In genomic region chr1:22636369-22636768, GRCh38 we compare ENCODE assay signal across 15 cellular contexts. TPM values are rescaled to one million over a fixed set of nuclear protein-coding genes. Genes with fewer than 3 reads are reported as not detected.
A peak's percentile ranks its signal among the peaks of the same experiment; 100 is the strongest.
DNase-seq lines count a peak whose midpoint lies in the region; ATAC-seq, FAIRE-seq and TF ChIP-seq lines count a peak whose summit lies in the region.
"Had no signal": no experiment of that assay in that cellular context is flagged by ENCODE, and none has a peak within 500 bp of the region (broad histone marks: within the 10 kb centered on the region; RNA-seq: fewer than 3 reads in every experiment).

Gene C1QA (plus strand): TSS chr1:22636628. CDS start chr1:22637617, 989 bp downstream.

- H4K20me1 ChIP-seq in HepG2 (ENCODE audit: insufficient read depth, low read length), result no peaks in the 10 kb centered on the region

- no peaks in the 10 kb centered on the region for H3K79me2 ChIP-seq in HepG2 (ENCODE audit: insufficient read depth, low read length)

- DNase-seq in HepG2 (ENCODE audit: low spot score), result no peak
- peak in 35 of 51 donors; percentile 2 to 53 (median 22) for DNase-seq in hypothalamus (lab: John Stamatoyannopoulos, UW)
- no peak for DNase-seq in prostate gland (ENCODE audit: low spot score)
- DNase-seq in activated effector memory CD4-positive, alpha-beta T cell treated with Interleukin-2 at 50 U/mL for 16 hours, result no peak
- no peak for DNase-seq in LoVo (ENCODE audit: low spot score)
- DNase-seq in NCI-H345 treated with DMSO at 0.1 percent for 48 hours (lab: John Stamatoyannopoulos, UW; ENCODE audit: unreplicated experiment), result no peak
- DNase-seq in NAMALWA (ENCODE audit: low spot score), result no peak
- DNase-seq: activated CD8-positive, alpha-beta memory T cell treated with anti-CD3 and anti-CD28 coated beads, Interleukin-2, amount 10 ng/mL, durations not matched to agents 7 days and 5 days; amniotic stem cell had no signal

- no peak within 1 kb of the TSS for H3K27ac ChIP-seq in liver (ENCODE audit: low read depth in 1 of 2, low read length in 2 of 2)
- H3K27ac ChIP-seq in HepG2 (ENCODE audit: extremely low read length, insufficient read depth, low read length), result no peak within 1 kb of the TSS
- no peak within 1 kb of the TSS for H3K27ac ChIP-seq in prostate gland
- H3K27ac ChIP-seq: A549 had no signal

- intact Hi-C loops in HepG2 (cut with micrococcal nuclease; ENCODE audit: unreplicated experiment), result no loop called here
- intact Hi-C loops in prostate gland (cut with DNase I), result no loop called here

- H3K4me2 ChIP-seq in HepG2 (ENCODE audit: low read depth, low read length), result no peak within 1 kb of the TSS
- H3K4me2 ChIP-seq: A549 had no signal

- POLR2A ChIA-PET in HepG2 (lab: Yijun Ruan, JAX), result no interaction called here

- no peak for TF ChIP-seq CTCF in liver (IDR thresholded peaks at IDR 0.05; ENCODE audit: low read depth, low read length, missing input control)
- TF ChIP-seq CTCF in HepG2 (CRISPR knock-in tag; IDR thresholded peaks at IDR 0.05), result no peak
- TF ChIP-seq CTCF in prostate gland (IDR thresholded peaks at IDR 0.05), result no peak

- ATAC-seq in HepG2, result no peak
- ATAC-seq: A549; activated CD8-positive, alpha-beta memory T cell treated with anti-CD3 and anti-CD28 coated beads, Interleukin-2, amount 10 ng/mL, durations not matched to agents 7 days and 5 days had no signal

- H3K9me3 ChIP-seq in liver (ENCODE audit: control insufficient read depth in 4 of 4, low read length in 3 of 4) (no peaks in the 10 kb centered on the region), HepG2 (ENCODE audit: low read length) (no peaks in the 10 kb centered on the region), prostate gland (no peaks in the 10 kb centered on the region)
- H3K9me3 ChIP-seq: A549 had no signal

- H3K36me3 ChIP-seq in liver (ENCODE audit: control insufficient read depth in 4 of 4, insufficient read depth in 3 of 4, low read depth in 1 of 4, low read length in 3 of 4) (no peaks in the 10 kb centered on the region), HepG2 (replicated peaks in 1 of 2; ENCODE audit: control insufficient read depth in 1 of 2, insufficient read depth in 2 of 2, low read length in 2 of 2) (no peaks in the 10 kb centered on the region), prostate gland (no peaks in the 10 kb centered on the region)

- H2AFZ ChIP-seq in HepG2 (ENCODE audit: low read length), result no peak within 1 kb of the TSS

- H3K9ac ChIP-seq in liver (ENCODE audit: low read depth in 1 of 2, low read length in 2 of 2) (no peak within 1 kb of the TSS), HepG2 (ENCODE audit: insufficient read depth, low read depth, low read length) (no peak within 1 kb of the TSS)

- CTCF ChIA-PET in HepG2 (lab: Yijun Ruan, JAX; ENCODE audit: low intra/inter-chr PET ratio, low total read pairs), result no interaction called here

- H3K4me1 ChIP-seq in liver (ENCODE audit: control insufficient read depth in 4 of 4, insufficient read depth in 4 of 4, low read length in 3 of 4) (no peaks in the 10 kb centered on the region), HepG2 (ENCODE audit: insufficient read depth, low read length) (no peaks in the 10 kb centered on the region), prostate gland (replicated peaks) (no peaks in the 10 kb centered on the region)
- H3K4me1 ChIP-seq: A549 had no signal

- TF ChIP-seq RAD21 in liver (IDR thresholded peaks at IDR 0.05) (no peak), HepG2 (CRISPR knock-in tag; IDR thresholded peaks at IDR 0.05) (no peak)

- no peak for TF ChIP-seq POLR2A in HepG2 (IDR thresholded peaks at IDR 0.05; ENCODE audit: insufficient read depth in 1 of 2, low read depth in 2 of 2, low read length in 2 of 2)
- no peak for TF ChIP-seq POLR2A in prostate gland (IDR thresholded peaks at IDR 0.05)

- H3K4me3 ChIP-seq in liver (ENCODE audit: low read depth in 1 of 3, low read length in 3 of 3) (peak within 1 kb of the TSS in 1 of 3 donors; percentile 20), HepG2 (replicated peaks in 1 of 3; ENCODE audit: insufficient read depth in 1 of 3, low read depth in 2 of 3, low read length in 3 of 3) (no peak within 1 kb of the TSS), prostate gland (no peak within 1 kb of the TSS)
- H3K4me3 ChIP-seq: A549 had no signal

- 55% methylated on average over 5 of the region's 5 CpGs for WGBS in liver
- 7% methylated on average over 5 of the region's 5 CpGs for WGBS in HepG2 (ENCODE audit: low lambda C conversion rate)
- WGBS in prostate gland, result 55% methylated on average over 5 of the region's 5 CpGs

- H3K27me3 ChIP-seq in liver (ENCODE audit: control insufficient read depth in 4 of 4, insufficient read depth in 4 of 4, low read length in 3 of 4) (no peaks in the 10 kb centered on the region), HepG2 (ENCODE audit: control insufficient read depth in 1 of 2, insufficient read depth in 2 of 2, low read length in 2 of 2) (peaks cover 0 to 36% of the 10 kb centered on the region in 2 experiments; a peak in 2 of 5 replicates), prostate gland (replicated peaks; ENCODE audit: insufficient read depth) (no peaks in the 10 kb centered on the region)

- TF ChIP-seq EP300 in HepG2 (IDR thresholded peaks at IDR 0.05; ENCODE audit: low read depth in 2 of 2, low read length in 2 of 2) (no peak), HepG2 (CRISPR knock-in tag; IDR thresholded peaks at IDR 0.05; ENCODE audit: borderline replicate concordance) (no peak)

- in situ Hi-C loops in HepG2 (cut with HindIII; ENCODE audit: extremely low pct_ligation_motif_present, low pct_unique_long_range_greater_than_20kb), result no loop called here

- BruUV-seq in HepG2 (replicated peaks; lab: Mats Ljungman, UMichigan), result no TSS peak

- FAIRE-seq in HepG2 (lab: Jason Lieb, UNC), result no peak
- FAIRE-seq: A549, GM18507, HTR-8/SVneo had no signal

TF ChIP-seq in liver, 16 proteins besides CTCF, POLR2A, EP300 and RAD21 (continues in another document):
- TF ChIP-seq GABPA (IDR thresholded peaks at IDR 0.05 in 1 of 2, conservative IDR thresholded peaks at IDR 0.05 in 1 of 2), result no peak
- no peak for TF ChIP-seq NR2F2 (IDR thresholded peaks at IDR 0.05)
- no peak for TF ChIP-seq FOXA1 (IDR thresholded peaks at IDR 0.05)
- no peak for TF ChIP-seq RXRA (IDR thresholded peaks at IDR 0.05)

TF ChIP-seq in HepG2, 621 proteins besides CTCF, POLR2A, EP300 and RAD21:
- TF ChIP-seq JARID2 (CRISPR knock-in tag; IDR thresholded peaks at IDR 0.05; ENCODE audit: insufficient replicate concordance) (no peak), ZNF44 (CRISPR knock-in tag; IDR thresholded peaks at IDR 0.05) (no peak), ONECUT2 (CRISPR knock-in tag; IDR thresholded peaks at IDR 0.05) (no peak), ZNF550 (CRISPR knock-in tag; IDR thresholded peaks at IDR 0.05; ENCODE audit: borderline replicate concordance) (no peak), PAF1 (CRISPR knock-in tag; IDR thresholded peaks at IDR 0.05) (no peak), ZNF224 (CRISPR knock-in tag; IDR thresholded peaks at IDR 0.05) (no peak), IRF2 (CRISPR knock-in tag; IDR thresholded peaks at IDR 0.05) (no peak)

RNA-seq across cellular contexts. Expression of gene C1QA, which starts in this region (rescaled TPM):
- total RNA-seq in liver, result 100 to 1,000 TPM in 1 of 2 donors, 10 to 100 TPM in 1; 73.0 to 113 TPM
- 100 to 1,000 TPM in 1 of 2 donors, 10 to 100 TPM in 1; 76.2 to 243 TPM for polyA plus RNA-seq in liver
- not detected in 2 replicates for total RNA-seq in HepG2 (2016; rRNA removed; fragmentation: Illumina TruSeq; extraction: Trizol)
- not detected in 2 replicates for total RNA-seq in HepG2 (2016; cell fraction: cytosol; rRNA removed; fragmentation: Illumina TruSeq; extraction: Trizol; ENCODE audit: low read depth)
- total RNA-seq in HepG2 (2016; cell fraction: insoluble cytoplasmic fraction; rRNA removed; fragmentation: Illumina TruSeq; extraction: Trizol), result not detected in 2 replicates
- total RNA-seq in HepG2 (2016; cell fraction: membrane; rRNA removed; fragmentation: Illumina TruSeq; extraction: Trizol), result not detected in 2 replicates
- not detected in 2 replicates for total RNA-seq in HepG2 (2016; cell fraction: nucleus; rRNA removed; fragmentation: Illumina TruSeq; extraction: Trizol)
- polyA plus RNA-seq in HepG2 (2011; rRNA removed), result not detected in 2 replicates
- not detected in 2 replicates for polyA plus RNA-seq in HepG2 (2011; cell fraction: cytosol; rRNA removed)
- not detected in 2 replicates for polyA plus RNA-seq in HepG2 (2011; cell fraction: nucleus; rRNA removed)
- polyA plus RNA-seq in HepG2 (2012), result not detected in 2 replicates
- not detected in 2 replicates for polyA plus RNA-seq in HepG2 (2016; cell fraction: cytosol; fragmentation: Illumina TruSeq; extraction: Trizol; ENCODE audit: low read depth)
- not detected in 2 replicates for polyA plus RNA-seq in HepG2 (2016; cell fraction: insoluble cytoplasmic fraction; fragmentation: Illumina TruSeq; extraction: Trizol; ENCODE audit: low read depth)
- not detected in 2 replicates for polyA plus RNA-seq in HepG2 (2016; cell fraction: membrane; fragmentation: Illumina TruSeq; extraction: Trizol; ENCODE audit: low read depth)
- polyA plus RNA-seq in HepG2 (2016; cell fraction: nucleus; fragmentation: Illumina TruSeq; extraction: Trizol; ENCODE audit: insufficient read depth, low read depth), result not detected in 2 replicates
- polyA minus RNA-seq in HepG2 (2011; rRNA and poly(A)+ RNA removed; ENCODE audit: low replicate concordance), result not detected in 2 replicates
- polyA minus RNA-seq in HepG2 (2011; cell fraction: cytosol; rRNA and poly(A)+ RNA removed), result not detected in 2 replicates
- polyA minus RNA-seq in HepG2 (2011; cell fraction: nucleus; rRNA and poly(A)+ RNA removed), result not detected in 2 replicates
- total RNA-seq in prostate gland, result 10 to 100 TPM; 47.6 to 83.7 TPM
- total RNA-seq: activated CD8-positive, alpha-beta memory T cell treated with anti-CD3 and anti-CD28 coated beads, Interleukin-2, amount 10 ng/mL, durations not matched to agents 7 days and 5 days; Daoy; progenitor cell of endocrine pancreas had no signal
- polyA plus RNA-seq: A549 had no signal

Comparison
In these comparisons a context has a peak if more than half of its experiments do, and no peak if none do; other contexts are left out.
1. RNA of gene C1QA (total RNA-seq): 73.0 to 113 TPM in liver and 47.6 to 83.7 TPM in prostate gland; not detected in HepG2; every median in the first group is over 10 times any median in the second.
2. RNA of gene C1QA (polyA plus RNA-seq): 76.2 to 243 TPM in liver; not detected in HepG2; every median in the first group is over 10 times any median in the second.
3. DNase-seq: peak in hypothalamus (35 of 51); none in HepG2 (single experiment), prostate gland (single experiment), activated effector memory CD4-positive, alpha-beta T cell treated with Interleukin-2 at 50 U/mL for 16 hours (single experiment), LoVo (single experiment), NCI-H345 treated with DMSO at 0.1 percent for 48 hours (single experiment) and NAMALWA (single experiment).